ENCODE assay signal across 15 cellular contexts in the genomic region with DNA sequence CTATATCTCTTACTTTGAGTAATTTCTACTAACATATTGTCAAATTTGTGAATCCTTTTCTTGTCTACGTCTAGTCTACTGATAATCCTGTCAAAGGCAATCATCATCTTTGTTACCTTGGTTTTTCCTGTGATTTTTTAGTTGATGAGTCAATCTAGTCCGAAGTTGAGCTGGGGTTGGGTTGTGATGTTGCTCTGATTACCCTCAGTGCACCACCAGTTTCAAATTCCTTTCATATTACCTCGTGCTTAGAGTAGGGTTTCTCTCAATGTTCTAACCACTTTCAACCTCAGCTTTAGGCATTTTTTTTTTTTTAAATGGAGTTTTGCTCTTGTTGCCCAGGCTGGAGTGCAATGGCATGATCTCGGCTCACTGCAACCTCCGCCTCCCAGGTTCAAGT.
A peak's percentile ranks its signal among the peaks of the same experiment; 100 is the strongest.
DNase-seq lines count a peak whose midpoint lies in the region; ATAC-seq and TF ChIP-seq lines count a peak whose summit lies in the region.
"Had no signal": no experiment of that assay in that cellular context is flagged by ENCODE, and none has a peak within 500 bp of the region (broad histone marks: within the 10 kb centered on the region; RNA-seq: fewer than 3 reads in every experiment).

No MANE protein-coding gene starts in this region.

- no peak for TF ChIP-seq CTCF in foreskin keratinocyte (conservative IDR thresholded peaks at IDR 0.05)

- H3K4me1 ChIP-seq in foreskin keratinocyte, result no peaks in the 10 kb centered on the region
- H3K4me1 ChIP-seq: upper lobe of left lung had no signal

- no peaks in the 10 kb centered on the region for H3K27me3 ChIP-seq in foreskin keratinocyte
- H3K27me3 ChIP-seq: cardiac muscle cell, upper lobe of left lung had no signal

- DNase-seq in A172 (ENCODE audit: low spot score), result peak; percentile 4
- DNase-seq in H4 (ENCODE audit: low spot score), result peak; percentile 30
- peak; percentile 23 for DNase-seq in amniotic stem cell (lab: John Stamatoyannopoulos, UW)
- DNase-seq in foreskin keratinocyte, result peak; percentile 66 to 88
- DNase-seq in head of caudate nucleus, result no peak
- DNase-seq in D341Med (ENCODE audit: low spot score), result no peak
- no peak for DNase-seq in DMS153 treated with DMSO at 0.1 percent for 48 hours (lab: John Stamatoyannopoulos, UW; ENCODE audit: unreplicated experiment)
- DNase-seq: DMS153; GOT3; NCI-H510A treated with DMSO at 0.1 percent for 48 hours; stimulated activated CD4-positive, alpha-beta T cell treated with anti-CD3 and anti-CD28 coated beads, Interleukin-2, amount 100 ng/mL, for 48 hours had no signal

- H3K27ac ChIP-seq in foreskin keratinocyte, result peak overlapping the region; percentile 37
- H3K27ac ChIP-seq: cardiac muscle cell, RWPE1, upper lobe of left lung had no signal

- intact Hi-C loops in head of caudate nucleus (cut with DNase I), result no loop called here

- ATAC-seq in foreskin keratinocyte (peak; percentile 71), HG02981 (IDR thresholded peaks at IDR 0.05; ENCODE audit: unreplicated experiment) (no peak)

Comparison
In these comparisons a context has a peak if more than half of its experiments do, and no peak if none do; other contexts are left out.
1. DNase-seq: peak in A172 (single experiment), H4 (single experiment), amniotic stem cell (single experiment) and foreskin keratinocyte (2 of 2); none in head of caudate nucleus (0 of 42), D341Med (single experiment) and DMS153 treated with DMSO at 0.1 percent for 48 hours (single experiment).